In genomic region chr1:110214454-110215404, GRCh38 we compare ENCODE assay signal across 8 cellular contexts. TPM values are rescaled to one million over a fixed set of nuclear protein-coding genes. Genes with fewer than 3 reads are reported as not detected.
DNase-seq lines count a peak whose midpoint lies in the region; ATAC-seq and TF ChIP-seq lines count a peak whose summit lies in the region.
"Had no signal": no experiment of that assay in that cellular context is flagged by ENCODE, and none has a peak within 500 bp of the region (broad histone marks: within the 10 kb centered on the region; RNA-seq: fewer than 3 reads in every experiment).

No MANE protein-coding gene starts in this region.

- H2AFZ ChIP-seq in neuronal stem cell (ENCODE audit: low read length): no peak overlapping the region

- POLR2A ChIA-PET in CD8-positive, alpha-beta T cell (lab: Charles Lee): no interaction called here
- POLR2A ChIA-PET in HEK293 (lab: Yijun Ruan, JAX): interaction anchor here (1.7 kb wide), 1 partner anchor 10 kb away, joined by 4 read pairs; no protein-coding TSS in a partner anchor

- WGBS in body of pancreas, 2 donors: 52 to 62% methylated on average over 12 to 16 of the region's 16 CpGs
- WGBS in neuronal stem cell (ENCODE audit: extremely low coverage in 2 of 2, insufficient read length in 2 of 2, insufficient replicate concordance in 1 of 2), 2 donors: no CpG with 5 or more reads among the region's 16 CpGs

- no peak for TF ChIP-seq CTCF in CD8-positive, alpha-beta T cell (IDR thresholded peaks at IDR 0.05)
- no peak for TF ChIP-seq CTCF in HEK293 (tag by site-specific recombination; IDR thresholded peaks at IDR 0.05)
- TF ChIP-seq CTCF in body of pancreas (IDR thresholded peaks at IDR 0.05): peak in 1 of 7 experiments; percentile 10

- no peaks in the 10 kb centered on the region for H3K36me3 ChIP-seq in CD8-positive, alpha-beta T cell (ENCODE audit: insufficient read depth, low read length)
- H3K36me3 ChIP-seq in HEK293 (ENCODE audit: control insufficient read depth in 2 of 2, insufficient read depth in 1 of 2, low read length in 2 of 2): peaks cover 0 to 45% of the 10 kb centered on the region in 2 experiments; a peak in 1 of 3 replicates
- no peaks in the 10 kb centered on the region for H3K36me3 ChIP-seq in body of pancreas (replicated peaks in 1 of 2; ENCODE audit: insufficient read depth in 1 of 2, low read depth in 2 of 2)
- H3K36me3 ChIP-seq in neuronal stem cell (replicated peaks in 1 of 2; ENCODE audit: control insufficient read depth in 2 of 2, insufficient read depth in 2 of 2, low read length in 2 of 2): no peaks in the 10 kb centered on the region

- H3K36me3 Mint-ChIP-seq in CD8-positive, alpha-beta T cell: no peaks in the 10 kb centered on the region

- H3K27me3 Mint-ChIP-seq in CD8-positive, alpha-beta T cell (ENCODE audit: low read depth): no peaks in the 10 kb centered on the region

- H3K4me1 Mint-ChIP-seq in CD8-positive, alpha-beta T cell (ENCODE audit: low read depth): peaks cover 31% of the 10 kb centered on the region

- no peak overlapping the region for H2BK15ac ChIP-seq in neuronal stem cell (ENCODE audit: low read length)

- peak overlapping the region; percentile 21 for H3K27ac Mint-ChIP-seq in CD8-positive, alpha-beta T cell

- H2BK120ac ChIP-seq in neuronal stem cell (ENCODE audit: low read depth, low read length): no peak overlapping the region

- H4K8ac ChIP-seq in neuronal stem cell (ENCODE audit: low read depth, low read length): no peak overlapping the region

- no peak overlapping the region for H3K18ac ChIP-seq in neuronal stem cell (ENCODE audit: low read length)

- CTCF ChIA-PET in CD8-positive, alpha-beta T cell (lab: Charles Lee): interaction anchor here (0.7 to 18.5 kb wide), 4 partner anchors 12 to 246 kb away, joined by 3 to 783 read pairs (median 3); no protein-coding TSS in a partner anchor
- CTCF ChIA-PET in HEK293 (lab: Yijun Ruan, JAX): interaction anchor here (0.6 to 20.2 kb wide), 4 partner anchors 8 to 281 kb away, joined by 3 to 662 read pairs (median 4); no protein-coding TSS in a partner anchor

- no peak overlapping the region for H3K23ac ChIP-seq in neuronal stem cell (ENCODE audit: low read depth, low read length, poor library complexity)

- no peak overlapping the region for H3K4me3 Mint-ChIP-seq in CD8-positive, alpha-beta T cell

- no peak for ATAC-seq in CD8-positive, alpha-beta T cell
- ATAC-seq in body of pancreas (peak; percentile 28), HG03439 (IDR thresholded peaks at IDR 0.05; ENCODE audit: unreplicated experiment) (no peak), GM21529 (IDR thresholded peaks at IDR 0.05; ENCODE audit: unreplicated experiment) (no peak)

- DNase-seq in CD8-positive, alpha-beta T cell: no peak
- DNase-seq in body of pancreas (peak; percentile 50 to 77 (median 72)), neuronal stem cell (ENCODE audit: low spot score) (no peak)
- DNase-seq in stimulated activated CD4-positive, alpha-beta T cell treated with anti-CD3 and anti-CD28 coated beads, Interleukin-4, amount 100 ng/mL, for 1 hour: no peak
- DNase-seq: T-helper 1 cell had no signal

- H2BK12ac ChIP-seq in neuronal stem cell (ENCODE audit: low read length): no peak overlapping the region

- no peaks in the 10 kb centered on the region for H3K79me1 ChIP-seq in neuronal stem cell (ENCODE audit: low read depth, low read length)

- H2AK5ac ChIP-seq in neuronal stem cell (ENCODE audit: low read depth, low read length): peak overlapping the region; percentile 29

- H3K9me3 ChIP-seq in CD8-positive, alpha-beta T cell (ENCODE audit: low read length): no peaks in the 10 kb centered on the region
- H3K9me3 ChIP-seq in HEK293 (ENCODE audit: control insufficient read depth, insufficient read depth, low read depth, low read length) (no peaks in the 10 kb centered on the region), body of pancreas (no peaks in the 10 kb centered on the region), neuronal stem cell (replicated peaks in 1 of 2; ENCODE audit: control insufficient read depth in 2 of 2, insufficient read depth in 1 of 2, low read depth in 1 of 2, low read length in 2 of 2) (no peaks in the 10 kb centered on the region)

- H3K27me3 ChIP-seq in CD8-positive, alpha-beta T cell (ENCODE audit: insufficient read depth, low read length): no peaks in the 10 kb centered on the region
- H3K27me3 ChIP-seq in body of pancreas (no peaks in the 10 kb centered on the region), neuronal stem cell (ENCODE audit: control insufficient read depth in 3 of 3, insufficient read depth in 3 of 3, low read depth in 1 of 3, low read length in 3 of 3) (peaks cover 12 to 65% (median 23%) of the 10 kb centered on the region in 3 experiments)

- H4K91ac ChIP-seq in neuronal stem cell (ENCODE audit: low read depth, low read length, poor library complexity): no peak overlapping the region

- no peak overlapping the region for H3K4me3 ChIP-seq in CD8-positive, alpha-beta T cell (ENCODE audit: low read depth, low read length)
- H3K4me3 ChIP-seq in HEK293 (ENCODE audit: low read depth, low read length) (no peak overlapping the region), body of pancreas (no peak overlapping the region), neuronal stem cell (ENCODE audit: low read length in 2 of 2) (no peak overlapping the region)

- H3K4me2 ChIP-seq in neuronal stem cell (ENCODE audit: insufficient read depth, low read length, poor library complexity, severe bottlenecking): no peak overlapping the region

- no peak overlapping the region for H3K27ac ChIP-seq in CD8-positive, alpha-beta T cell (ENCODE audit: low read depth, low read length)
- H3K27ac ChIP-seq in HEK293 (ENCODE audit: extremely low read depth, low read depth, low read length): no peak overlapping the region
- H3K27ac ChIP-seq in body of pancreas: peak overlapping the region; percentile 52 to 84 (median 68)
- H3K27ac ChIP-seq in neuronal stem cell (replicated peaks; ENCODE audit: low read length): no peak overlapping the region

- H3K9ac ChIP-seq in neuronal stem cell (ENCODE audit: low read depth, low read length, poor library complexity): peak overlapping the region; percentile 68

- intact Hi-C loops in CD8-positive, alpha-beta T cell (cut with DNase I, micrococcal nuclease): loop anchor here (5.0 kb wide), 5 partner anchors 732 to 1543 kb away; partner anchors contain the start of genes ATXN7L2 (in 1 of the 2), DDX20 (in 1 of the 2) and STXBP3 (in 1 of the 2)
- intact Hi-C loops in body of pancreas (cut with DNase I): no loop called here

- no peak overlapping the region for H3K4ac ChIP-seq in neuronal stem cell (ENCODE audit: low read length)

- H3K14ac ChIP-seq in neuronal stem cell (ENCODE audit: low read length): no peak overlapping the region

- H3K4me1 ChIP-seq in CD8-positive, alpha-beta T cell (ENCODE audit: insufficient read depth, low read length): peaks cover 24% of the 10 kb centered on the region
- H3K4me1 ChIP-seq in HEK293 (ENCODE audit: control insufficient read depth, insufficient read depth, low read length) (peaks cover 7% of the 10 kb centered on the region), body of pancreas (peaks cover 60% of the 10 kb centered on the region), neuronal stem cell (ENCODE audit: control insufficient read depth in 2 of 2, insufficient read depth in 1 of 2, low read depth in 1 of 2, low read length in 2 of 2) (peaks cover 7 to 16% of the 10 kb centered on the region in 2 donors)

- no peaks in the 10 kb centered on the region for H3K9me3 Mint-ChIP-seq in CD8-positive, alpha-beta T cell

- H2BK5ac ChIP-seq in neuronal stem cell (ENCODE audit: low read length): no peak overlapping the region

- no peak for TF ChIP-seq POLR2A in body of pancreas (IDR thresholded peaks at IDR 0.05)

TF ChIP-seq in HEK293, 187 proteins besides CTCF, POLR2A, EP300 and RAD21 (continues in another document):
- TF ChIP-seq TCF7L2 (IDR thresholded peaks at IDR 0.05; ENCODE audit: borderline replicate concordance, low read depth, low read length) (peak; percentile 33; the same call in 1 of the 2 replicates), HOXD13 (CRISPR knock-in tag; IDR thresholded peaks at IDR 0.05; ENCODE audit: borderline replicate concordance) (no peak), ZNF600 (tag by site-specific recombination; IDR thresholded peaks at IDR 0.05) (peak; percentile 84), ZNF366 (tag by site-specific recombination; conservative IDR thresholded peaks at IDR 0.05) (0 out of 2 replicates have a peak, but pooled peaks have one; percentile 37), ZNF513 (tag by site-specific recombination; IDR thresholded peaks at IDR 0.05) (no peak), ZNF341 (tag by site-specific recombination; IDR thresholded peaks at IDR 0.05; ENCODE audit: low read depth) (peak; percentile 52; the same call in 1 of the 2 replicates), SP7 (tag by site-specific recombination; IDR thresholded peaks at IDR 0.05) (peak; percentile 95), ZNF629 (tag by site-specific recombination; IDR thresholded peaks at IDR 0.05) (peak; percentile 21; the same call in 1 of the 2 replicates), OSR2 (tag by site-specific recombination; IDR thresholded peaks at IDR 0.05) (peak; percentile 62; the same call in 1 of the 2 replicates)

RNA-seq across cellular contexts. Expression of gene KCNC4, which starts 4.6 kb away (rescaled TPM):
- total RNA-seq in CD8-positive, alpha-beta T cell: 10 to 100 TPM; 11.4 to 13.1 TPM
- total RNA-seq in body of pancreas: 10 to 100 TPM in 1 of 2 donors, 1 to 10 TPM in 1; 8.6 to 12.7 TPM
- polyA plus RNA-seq in neuronal stem cell (2013, experiment 1 of 2): 3.3 TPM
- polyA plus RNA-seq in neuronal stem cell (2013, experiment 2 of 2): 3.2 TPM

Comparison
In these comparisons a context has a peak if more than half of its experiments do, and no peak if none do; other contexts are left out.
1. DNase-seq: peak in body of pancreas (4 of 4); none in CD8-positive, alpha-beta T cell (0 of 7), neuronal stem cell (single experiment) and stimulated activated CD4-positive, alpha-beta T cell treated with anti-CD3 and anti-CD28 coated beads, Interleukin-4, amount 100 ng/mL, for 1 hour (single experiment).
2. H3K27ac ChIP-seq: peak in body of pancreas (4 of 4); none in CD8-positive, alpha-beta T cell (single experiment), HEK293 (single experiment) and neuronal stem cell (single experiment).